Comparison of ENCODE assay signal across 10 cellular contexts in genomic region chr1:203448521-203449061, GRCh38. TPM values are rescaled to one million over a fixed set of nuclear protein-coding genes. Genes with fewer than 3 reads are reported as not detected.
DNase-seq lines count a peak whose midpoint lies in the region; ATAC-seq lines count a peak whose summit lies in the region.
"Had no signal": no experiment of that assay in that cellular context is flagged by ENCODE, and none has a peak within 500 bp of the region (broad histone marks: within the 10 kb centered on the region; RNA-seq: fewer than 3 reads in every experiment).

No MANE protein-coding gene starts in this region.

- no peak overlapping the region for H2BK120ac ChIP-seq in neuronal stem cell (ENCODE audit: low read depth, low read length)

- H2BK12ac ChIP-seq in neuronal stem cell (ENCODE audit: low read length), result no peak overlapping the region

- DNase-seq in Right ventricle myocardium inferior (ENCODE audit: missing footprints), result no peak
- DNase-seq in cardiac septum (ENCODE audit: low spot score), result no peak
- peak; percentile 56 for DNase-seq in fibroblast of gingiva (ENCODE audit: low read depth)
- DNase-seq in neuronal stem cell (ENCODE audit: low spot score), result no peak
- no peak for DNase-seq in T-helper 2 cell
- DNase-seq in activated CD4-positive, CD25-positive, alpha-beta regulatory T cell (lab: John Stamatoyannopoulos, UW), result no peak
- no peak for DNase-seq in DMS153 treated with DMSO at 0.1 percent for 48 hours (lab: John Stamatoyannopoulos, UW; ENCODE audit: unreplicated experiment)
- DNase-seq: activated naive CD8-positive, alpha-beta T cell treated with anti-CD3 and anti-CD28 coated beads, Interleukin-2, amount 10 ng/mL, durations not matched to agents 7 days and 5 days; stimulated activated naive CD8-positive, alpha-beta T cell treated with anti-CD3 and anti-CD28 coated beads, Interleukin-15, amount 100 ng/mL, for 72 hours had no signal

- H3K9ac ChIP-seq in neuronal stem cell (ENCODE audit: low read depth, low read length, poor library complexity), result no peak overlapping the region

- no peak overlapping the region for H4K91ac ChIP-seq in neuronal stem cell (ENCODE audit: low read depth, low read length, poor library complexity)

- peaks cover 0 to 5% of the 10 kb centered on the region in 2 donors for H3K9me3 ChIP-seq in neuronal stem cell (replicated peaks in 1 of 2; ENCODE audit: control insufficient read depth in 2 of 2, insufficient read depth in 1 of 2, low read depth in 1 of 2, low read length in 2 of 2)

- H3K18ac ChIP-seq in neuronal stem cell (ENCODE audit: low read length), result no peak overlapping the region

- H3K4me1 ChIP-seq in neuronal stem cell (ENCODE audit: control insufficient read depth in 2 of 2, insufficient read depth in 1 of 2, low read depth in 1 of 2, low read length in 2 of 2), result peaks cover 1 to 10% of the 10 kb centered on the region in 2 donors

- H3K27ac ChIP-seq in neuronal stem cell (replicated peaks; ENCODE audit: low read length), result peak overlapping the region; percentile 17

- no peak overlapping the region for H3K14ac ChIP-seq in neuronal stem cell (ENCODE audit: low read length)

- H3K4me3 ChIP-seq in neuronal stem cell (ENCODE audit: low read length in 2 of 2), result no peak overlapping the region

- no peaks in the 10 kb centered on the region for H3K36me3 ChIP-seq in neuronal stem cell (replicated peaks in 1 of 2; ENCODE audit: control insufficient read depth in 2 of 2, insufficient read depth in 2 of 2, low read length in 2 of 2)

- peaks cover 0 to 75% (median 0%) of the 10 kb centered on the region in 3 experiments for H3K27me3 ChIP-seq in neuronal stem cell (ENCODE audit: control insufficient read depth in 3 of 3, insufficient read depth in 3 of 3, low read depth in 1 of 3, low read length in 3 of 3)

- WGBS in neuronal stem cell (ENCODE audit: extremely low coverage in 2 of 2, insufficient read length in 2 of 2, insufficient replicate concordance in 1 of 2), 2 donors, result no CpG with 5 or more reads among the region's 9 CpGs

- H2AK5ac ChIP-seq in neuronal stem cell (ENCODE audit: low read depth, low read length), result no peak overlapping the region

- ATAC-seq in Right ventricle myocardium inferior (peak; percentile 74), GM21825 (IDR thresholded peaks at IDR 0.05; ENCODE audit: unreplicated experiment) (no peak)
- ATAC-seq: stimulated activated naive CD8-positive, alpha-beta T cell treated with anti-CD3 and anti-CD28 coated beads, Interleukin-15, amount 100 ng/mL, for 72 hours had no signal

- no peak overlapping the region for H2BK15ac ChIP-seq in neuronal stem cell (ENCODE audit: low read length)

- H3K79me1 ChIP-seq in neuronal stem cell (ENCODE audit: low read depth, low read length), result no peaks in the 10 kb centered on the region

- H3K4me2 ChIP-seq in neuronal stem cell (ENCODE audit: insufficient read depth, low read length, poor library complexity, severe bottlenecking), result no peak overlapping the region

- no peak overlapping the region for H4K8ac ChIP-seq in neuronal stem cell (ENCODE audit: low read depth, low read length)

- no peak overlapping the region for H2AFZ ChIP-seq in neuronal stem cell (ENCODE audit: low read length)

- intact Hi-C loops in Right ventricle myocardium inferior (cut with DNase I), result no loop called here
- intact Hi-C loops in cardiac septum (cut with DNase I), result no loop called here

- H2BK5ac ChIP-seq in neuronal stem cell (ENCODE audit: low read length), result no peak overlapping the region

- no peak overlapping the region for H3K4ac ChIP-seq in neuronal stem cell (ENCODE audit: low read length)

- H3K23ac ChIP-seq in neuronal stem cell (ENCODE audit: low read depth, low read length, poor library complexity), result no peak overlapping the region

RNA-seq across cellular contexts. Expression of gene PRELP, which starts 27.0 kb away (rescaled TPM):
- 27.1 TPM for total RNA-seq in Right ventricle myocardium inferior
- 49.7 TPM for total RNA-seq in cardiac septum
- 3.9 TPM for polyA plus RNA-seq in neuronal stem cell (2013, experiment 1 of 2)
- 4.0 TPM for polyA plus RNA-seq in neuronal stem cell (2013, experiment 2 of 2)
- total RNA-seq: activated naive CD8-positive, alpha-beta T cell treated with anti-CD3 and anti-CD28 coated beads, Interleukin-2, amount 10 ng/mL, durations not matched to agents 7 days and 5 days had no signal

RNA-seq across cellular contexts. Expression of gene OPTC, which starts 45.4 kb away (rescaled TPM):
- not detected for total RNA-seq in Right ventricle myocardium inferior
- total RNA-seq in cardiac septum, result not detected
- polyA plus RNA-seq in neuronal stem cell (2013, experiment 1 of 2), result 0.11 TPM
- polyA plus RNA-seq in neuronal stem cell (2013, experiment 2 of 2), result 0.08 TPM
- total RNA-seq: activated naive CD8-positive, alpha-beta T cell treated with anti-CD3 and anti-CD28 coated beads, Interleukin-2, amount 10 ng/mL, durations not matched to agents 7 days and 5 days had no signal
